In the genomic region with DNA sequence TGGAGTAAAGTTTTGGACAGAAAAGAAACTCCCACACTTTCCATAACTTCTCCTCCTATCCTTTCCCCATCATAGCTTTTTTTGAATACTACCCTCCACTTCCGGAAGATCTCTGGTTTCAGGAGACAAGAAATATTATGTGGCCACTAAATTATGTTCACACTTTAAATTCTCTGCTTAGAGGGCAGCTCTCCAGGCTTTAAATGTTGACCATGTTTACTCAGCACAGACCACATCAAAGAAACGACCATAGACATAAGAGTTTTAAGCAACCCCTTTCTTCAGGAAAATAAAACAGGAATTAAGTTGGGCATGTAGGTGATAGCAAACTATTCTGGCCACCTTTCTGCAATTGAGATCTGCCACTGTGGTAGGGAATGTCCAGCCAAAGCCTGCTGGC, we compare ENCODE assay signal across 1 cellular context.
TF ChIP-seq lines count a peak whose summit lies in the region.

No MANE protein-coding gene starts in this region.

TF ChIP-seq in HCT116, 20 proteins besides CTCF, POLR2A, EP300 and RAD21 (continued from another document):
- TF ChIP-seq, protein P1, sequence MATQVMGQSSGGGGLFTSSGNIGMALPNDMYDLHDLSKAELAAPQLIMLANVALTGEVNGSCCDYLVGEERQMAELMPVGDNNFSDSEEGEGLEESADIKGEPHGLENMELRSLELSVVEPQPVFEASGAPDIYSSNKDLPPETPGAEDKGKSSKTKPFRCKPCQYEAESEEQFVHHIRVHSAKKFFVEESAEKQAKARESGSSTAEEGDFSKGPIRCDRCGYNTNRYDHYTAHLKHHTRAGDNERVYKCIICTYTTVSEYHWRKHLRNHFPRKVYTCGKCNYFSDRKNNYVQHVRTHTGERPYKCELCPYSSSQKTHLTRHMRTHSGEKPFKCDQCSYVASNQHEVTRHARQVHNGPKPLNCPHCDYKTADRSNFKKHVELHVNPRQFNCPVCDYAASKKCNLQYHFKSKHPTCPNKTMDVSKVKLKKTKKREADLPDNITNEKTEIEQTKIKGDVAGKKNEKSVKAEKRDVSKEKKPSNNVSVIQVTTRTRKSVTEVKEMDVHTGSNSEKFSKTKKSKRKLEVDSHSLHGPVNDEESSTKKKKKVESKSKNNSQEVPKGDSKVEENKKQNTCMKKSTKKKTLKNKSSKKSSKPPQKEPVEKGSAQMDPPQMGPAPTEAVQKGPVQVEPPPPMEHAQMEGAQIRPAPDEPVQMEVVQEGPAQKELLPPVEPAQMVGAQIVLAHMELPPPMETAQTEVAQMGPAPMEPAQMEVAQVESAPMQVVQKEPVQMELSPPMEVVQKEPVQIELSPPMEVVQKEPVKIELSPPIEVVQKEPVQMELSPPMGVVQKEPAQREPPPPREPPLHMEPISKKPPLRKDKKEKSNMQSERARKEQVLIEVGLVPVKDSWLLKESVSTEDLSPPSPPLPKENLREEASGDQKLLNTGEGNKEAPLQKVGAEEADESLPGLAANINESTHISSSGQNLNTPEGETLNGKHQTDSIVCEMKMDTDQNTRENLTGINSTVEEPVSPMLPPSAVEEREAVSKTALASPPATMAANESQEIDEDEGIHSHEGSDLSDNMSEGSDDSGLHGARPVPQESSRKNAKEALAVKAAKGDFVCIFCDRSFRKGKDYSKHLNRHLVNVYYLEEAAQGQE (IDR thresholded peaks at IDR 0.05; ENCODE audit: low read depth), result no peak
